ENCODE assay signal across 8 cellular contexts in genomic region chr5:173707392-173707791, GRCh38.
A peak's percentile ranks its signal among the peaks of the same experiment; 100 is the strongest.
DNase-seq lines count a peak whose midpoint lies in the region; ATAC-seq lines count a peak whose summit lies in the region.

No MANE protein-coding gene starts in this region.

- no peak overlapping the region for H3K4me3 Mint-ChIP-seq in T-cell

- H3K4me3 ChIP-seq in subcutaneous abdominal adipose tissue (ENCODE audit: low read depth in 1 of 5, low read length in 5 of 5) (no peak overlapping the region), neuronal stem cell (ENCODE audit: low read length in 2 of 2) (no peak overlapping the region)

- no peak overlapping the region for H2BK5ac ChIP-seq in neuronal stem cell (ENCODE audit: low read length)

- no peaks in the 10 kb centered on the region for H3K27me3 ChIP-seq in subcutaneous abdominal adipose tissue (ENCODE audit: control insufficient read depth in 5 of 5, insufficient read depth in 4 of 5, low read length in 5 of 5)
- H3K27me3 ChIP-seq in neuronal stem cell (ENCODE audit: control insufficient read depth in 3 of 3, insufficient read depth in 3 of 3, low read depth in 1 of 3, low read length in 3 of 3) = peaks cover 0 to 13% (median 0%) of the 10 kb centered on the region in 3 experiments

- H3K9ac ChIP-seq in subcutaneous abdominal adipose tissue (ENCODE audit: low read length in 5 of 5) (no peak overlapping the region), neuronal stem cell (ENCODE audit: low read depth, low read length, poor library complexity) (no peak overlapping the region)

- H3K79me1 ChIP-seq in neuronal stem cell (ENCODE audit: low read depth, low read length) = no peaks in the 10 kb centered on the region

- H3K36me3 Mint-ChIP-seq in T-cell = no peaks in the 10 kb centered on the region

- no peaks in the 10 kb centered on the region for H3K9me3 Mint-ChIP-seq in T-cell

- H3K9me3 ChIP-seq in subcutaneous abdominal adipose tissue (ENCODE audit: control insufficient read depth in 5 of 5, low read length in 5 of 5) (no peaks in the 10 kb centered on the region), neuronal stem cell (replicated peaks in 1 of 2; ENCODE audit: control insufficient read depth in 2 of 2, insufficient read depth in 1 of 2, low read depth in 1 of 2, low read length in 2 of 2) (no peaks in the 10 kb centered on the region)

- DNase-seq in epidermal melanocyte (ENCODE audit: insufficient read length, low spot score) = peak; percentile 28
- DNase-seq in T-cell = no peak
- DNase-seq in NCI-H1048 (lab: John Stamatoyannopoulos, UW) = no peak
- DNase-seq in neuronal stem cell (ENCODE audit: low spot score) = no peak

- H4K8ac ChIP-seq in neuronal stem cell (ENCODE audit: low read depth, low read length) = no peak overlapping the region

- no peak overlapping the region for H2BK120ac ChIP-seq in neuronal stem cell (ENCODE audit: low read depth, low read length)

- no peak overlapping the region for H3K4me2 ChIP-seq in neuronal stem cell (ENCODE audit: insufficient read depth, low read length, poor library complexity, severe bottlenecking)

- H3K27ac Mint-ChIP-seq in T-cell = no peak overlapping the region

- ATAC-seq in GM19351 (IDR thresholded peaks at IDR 0.05; ENCODE audit: unreplicated experiment) = peak; percentile 78
- peak; percentile 85 for ATAC-seq in HG03442 (IDR thresholded peaks at IDR 0.05; ENCODE audit: unreplicated experiment)
- no peak for ATAC-seq in T-cell (replicated peaks in 1 of 4)
- ATAC-seq in HG02870 (IDR thresholded peaks at IDR 0.05; ENCODE audit: unreplicated experiment) = no peak

- POLR2A ChIA-PET in T-cell (lab: Charles Lee) = no interaction called here

- no peak overlapping the region for H2AFZ ChIP-seq in neuronal stem cell (ENCODE audit: low read length)

- H2AK5ac ChIP-seq in neuronal stem cell (ENCODE audit: low read depth, low read length) = no peak overlapping the region

- no peak overlapping the region for H4K91ac ChIP-seq in neuronal stem cell (ENCODE audit: low read depth, low read length, poor library complexity)

- H3K36me3 ChIP-seq in subcutaneous abdominal adipose tissue (ENCODE audit: control insufficient read depth in 5 of 5, insufficient read depth in 5 of 5, low read length in 5 of 5) (no peaks in the 10 kb centered on the region), neuronal stem cell (replicated peaks in 1 of 2; ENCODE audit: control insufficient read depth in 2 of 2, insufficient read depth in 2 of 2, low read length in 2 of 2) (no peaks in the 10 kb centered on the region)

- WGBS in neuronal stem cell (ENCODE audit: extremely low coverage in 2 of 2, insufficient read length in 2 of 2, insufficient replicate concordance in 1 of 2), 2 donors = no CpG with 5 or more reads among the region's 4 CpGs

- H3K23ac ChIP-seq in neuronal stem cell (ENCODE audit: low read depth, low read length, poor library complexity) = no peak overlapping the region

- peak overlapping the region; percentile 84 for H3K27ac ChIP-seq in subcutaneous abdominal adipose tissue (ENCODE audit: low read depth, low read length)
- H3K27ac ChIP-seq in neuronal stem cell (replicated peaks; ENCODE audit: low read length) = no peak overlapping the region

- no peak overlapping the region for H2BK12ac ChIP-seq in neuronal stem cell (ENCODE audit: low read length)

- no peak overlapping the region for H2BK15ac ChIP-seq in neuronal stem cell (ENCODE audit: low read length)

- CTCF ChIA-PET in T-cell (lab: Charles Lee) = no interaction called here

- H3K4ac ChIP-seq in neuronal stem cell (ENCODE audit: low read length) = no peak overlapping the region

- H3K27me3 Mint-ChIP-seq in T-cell = peaks cover 0 to 4% of the 10 kb centered on the region in 2 donors

- H3K4me1 ChIP-seq in subcutaneous abdominal adipose tissue (ENCODE audit: control insufficient read depth in 5 of 5, insufficient read depth in 5 of 5, low read length in 5 of 5) (peaks cover 7 to 83% (median 36%) of the 10 kb centered on the region in 5 donors), neuronal stem cell (ENCODE audit: control insufficient read depth in 2 of 2, insufficient read depth in 1 of 2, low read depth in 1 of 2, low read length in 2 of 2) (peaks cover 3 to 5% of the 10 kb centered on the region in 2 donors)

- no peak overlapping the region for H3K14ac ChIP-seq in neuronal stem cell (ENCODE audit: low read length)

- H3K18ac ChIP-seq in neuronal stem cell (ENCODE audit: low read length) = no peak overlapping the region

- no peaks in the 10 kb centered on the region for H3K4me1 Mint-ChIP-seq in T-cell

Comparison
In these comparisons a context has a peak if more than half of its experiments do, and no peak if none do; other contexts are left out.
1. ATAC-seq: peak in GM19351 (single experiment) and HG03442 (single experiment); none in T-cell (0 of 4) and HG02870 (single experiment).